In the genomic region with DNA sequence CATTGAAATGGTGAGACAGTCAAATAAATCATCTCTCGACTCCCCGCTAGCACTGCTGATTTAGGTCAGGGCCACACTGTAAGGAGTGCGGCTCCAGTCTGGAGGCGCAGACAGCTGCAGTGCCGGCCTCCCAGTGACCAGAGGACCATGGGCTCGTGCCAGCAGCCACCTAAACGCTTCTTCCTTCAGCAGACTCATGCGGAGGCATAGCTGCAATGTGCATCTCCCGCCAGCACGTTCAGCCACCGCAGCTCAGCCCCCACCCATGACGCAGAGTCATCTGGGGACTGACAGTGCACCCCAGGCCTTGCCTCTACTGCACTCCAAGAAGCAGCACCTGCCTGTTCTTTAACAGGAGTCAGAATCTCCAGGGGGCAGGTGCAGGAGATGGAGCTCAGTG, we compare ENCODE assay signal across 26 cellular contexts. TPM values are rescaled to one million over a fixed set of nuclear protein-coding genes. Genes with fewer than 3 reads are reported as not detected.
"Had no signal": no experiment of that assay in that cellular context is flagged by ENCODE, and none has a peak within 500 bp of the region (broad histone marks: within the 10 kb centered on the region; RNA-seq: fewer than 3 reads in every experiment).

No MANE protein-coding gene starts in this region.

- H3K4me1 ChIP-seq: esophagus muscularis mucosa, left lung, neural progenitor cell, parathyroid adenoma, suprapubic skin, thyroid gland had no signal

- H3K9me3 ChIP-seq: esophagus muscularis mucosa, left lung, suprapubic skin, thyroid gland had no signal

- H2AFZ ChIP-seq: neural progenitor cell, parathyroid adenoma had no signal

- H3K27me3 ChIP-seq: esophagus muscularis mucosa, left lung, neural progenitor cell, suprapubic skin, thyroid gland had no signal

- FAIRE-seq: colon, endothelial cell of umbilical vein, urothelium cell line had no signal

- H3K4me3 ChIP-seq: esophagus muscularis mucosa, left lung, neural progenitor cell, smooth muscle cell, suprapubic skin, thyroid gland had no signal

- H3K36me3 ChIP-seq: neural progenitor cell, thyroid gland had no signal

- H3K9ac ChIP-seq: neural progenitor cell, parathyroid adenoma had no signal

- DNase-seq: effector CD8-positive, alpha-beta T cell; endodermal cell; foreskin melanocyte; glutamatergic neuron; hypothalamus; immature natural killer cell; islet precursor cell; left lung; mesenchymal stem cell; naive thymus-derived CD4-positive, alpha-beta T cell; stimulated activated CD4-positive, alpha-beta T cell treated with anti-CD3 and anti-CD28 coated beads, Interleukin-12 subunit alpha, Interleukin-12 subunit beta, amount 100 ng/mL, for 4 hours; stimulated activated CD4-positive, alpha-beta T cell treated with anti-CD3 and anti-CD28 coated beads, Interleukin-1b, Interleukin-23, amount 100 ng/mL, for 48 hours; stimulated activated CD4-positive, alpha-beta T cell treated with anti-CD3 and anti-CD28 coated beads, Interleukin-4, amount 100 ng/mL, for 1 hour; stimulated activated CD8-positive, alpha-beta memory T cell treated with anti-CD3 and anti-CD28 coated beads, Interleukin-4, amount 100 ng/mL, for 48 hours; stimulated activated naive CD4-positive, alpha-beta T cell; stimulated activated naive CD8-positive, alpha-beta T cell treated with anti-CD3 and anti-CD28 coated beads, Interleukin-15, amount 100 ng/mL, for 72 hours; thyroid gland had no signal

- H3K27ac ChIP-seq: esophagus muscularis mucosa, left lung, neural progenitor cell, parathyroid adenoma, suprapubic skin, thyroid gland had no signal

- H3K4me2 ChIP-seq: neural progenitor cell, smooth muscle cell had no signal

- H3K79me2 ChIP-seq: parathyroid adenoma had no signal

- ATAC-seq: left lung; naive thymus-derived CD4-positive, alpha-beta T cell; sciatic nerve; stimulated activated naive CD8-positive, alpha-beta T cell treated with anti-CD3 and anti-CD28 coated beads, Interleukin-15, amount 100 ng/mL, for 72 hours had no signal

RNA-seq across cellular contexts. Expression of gene GFPT2, which starts 47.7 kb away (rescaled TPM):
- polyA plus RNA-seq: immature natural killer cell; naive thymus-derived CD4-positive, alpha-beta T cell had no signal
